Comparison of ENCODE assay signal across 1 cellular context in genomic region chr12:67624355-67624754, GRCh38.
TF ChIP-seq lines count a peak whose summit lies in the region.

No MANE protein-coding gene starts in this region.

TF ChIP-seq in H1, 55 proteins besides CTCF, POLR2A, EP300 and RAD21 (continued from another document):
- TF ChIP-seq, protein P1, sequence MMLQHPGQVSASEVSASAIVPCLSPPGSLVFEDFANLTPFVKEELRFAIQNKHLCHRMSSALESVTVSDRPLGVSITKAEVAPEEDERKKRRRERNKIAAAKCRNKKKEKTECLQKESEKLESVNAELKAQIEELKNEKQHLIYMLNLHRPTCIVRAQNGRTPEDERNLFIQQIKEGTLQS (IDR thresholded peaks at IDR 0.05; ENCODE audit: insufficient read depth, low read depth, low read length): no peak
- TF ChIP-seq KDM4A (IDR thresholded peaks at IDR 0.05; ENCODE audit: low read depth, low read length, severe bottlenecking): no peak
- TF ChIP-seq POLR2AphosphoS5 (IDR thresholded peaks at IDR 0.05; ENCODE audit: low read depth, low read length): no peak
- no peak for TF ChIP-seq SIRT6 (IDR thresholded peaks at IDR 0.05; ENCODE audit: low read length)
- no peak for TF ChIP-seq KDM5A (IDR thresholded peaks at IDR 0.05; ENCODE audit: low read length)
- TF ChIP-seq GABPA (IDR thresholded peaks at IDR 0.05; ENCODE audit: borderline replicate concordance, insufficient read depth, low read length): no peak
